In genomic region chr11:8964324-8965320, GRCh38 we compare ENCODE assay signal across 8 cellular contexts. TPM values are rescaled to one million over a fixed set of nuclear protein-coding genes. Genes with fewer than 3 reads are reported as not detected.
A peak's percentile ranks its signal among the peaks of the same experiment; 100 is the strongest.
DNase-seq lines count a peak whose midpoint lies in the region; ATAC-seq, FAIRE-seq and TF ChIP-seq lines count a peak whose summit lies in the region.

TMEM9B (minus strand) TSS chr11:8964442; CDS start chr11:8964313, 129 bp downstream.

- peak; percentile 91 for DNase-seq in DMS 273 (lab: John Stamatoyannopoulos, UW; ENCODE audit: unreplicated experiment)
- DNase-seq in HTR-8/SVneo (ENCODE audit: insufficient read length, low spot score): peak; percentile 91
- peak; percentile 92 for DNase-seq in OCI-M1 (lab: John Stamatoyannopoulos, UW)
- peak; percentile 82 for DNase-seq in activated T-cell treated with anti-CD3 and anti-CD28 coated beads, Interleukin-2, amount 50 U/mL, for 1 hour
- DNase-seq in epithelial cell of proximal tubule (ENCODE audit: low read depth): no peak
- peak; percentile 90 for DNase-seq in mucosa of gallbladder (ENCODE audit: low spot score)
- DNase-seq in stimulated activated CD8-positive, alpha-beta memory T cell treated with anti-CD3 and anti-CD28 coated beads, Interleukin-4, amount 100 ng/mL, for 24 hours (ENCODE audit: low read depth): peak; percentile 79

- FAIRE-seq in HTR-8/SVneo (lab: Jason Lieb, UNC): peak; percentile 84

- ATAC-seq in GM21381 (IDR thresholded peaks at IDR 0.05; ENCODE audit: unreplicated experiment): peak; percentile 81

- TF ChIP-seq CTCF in epithelial cell of proximal tubule (conservative IDR thresholded peaks at IDR 0.05; ENCODE audit: low read depth, low read length): no peak

- peak within 1 kb of the TSS; percentile 84 for H3K4me3 ChIP-seq in epithelial cell of proximal tubule (ENCODE audit: low read depth, low read length)

RNA-seq across cellular contexts. Expression of gene TMEM9B, which starts in this region (rescaled TPM):
- total RNA-seq in epithelial cell of proximal tubule: 29.7 and 30.3 TPM in 2 replicates
- 50.9 TPM for total RNA-seq in mucosa of gallbladder
